In the genomic region with DNA sequence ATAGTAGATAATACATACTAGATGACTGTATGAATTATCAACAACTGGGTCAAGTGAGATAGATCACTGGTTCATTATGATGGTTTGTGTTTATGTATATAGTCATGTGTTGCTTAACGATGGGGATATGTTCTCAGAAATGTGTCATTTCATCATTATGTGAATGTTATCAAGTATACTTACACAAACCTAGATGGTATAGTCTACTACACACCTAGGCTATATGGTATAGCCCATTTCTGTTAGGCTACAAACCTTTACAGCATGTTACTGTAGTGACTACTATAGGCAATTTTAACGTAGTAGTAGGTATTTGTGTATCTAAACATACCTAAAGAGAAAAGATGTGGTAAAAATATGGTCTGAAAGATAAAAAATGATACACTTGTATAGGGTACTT, we compare ENCODE assay signal across 9 cellular contexts.
"Had no signal": no experiment of that assay in that cellular context is flagged by ENCODE, and none has a peak within 500 bp of the region (broad histone marks: within the 10 kb centered on the region; RNA-seq: fewer than 3 reads in every experiment).

No MANE protein-coding gene starts in this region.

- H3K9ac ChIP-seq: GM23248 had no signal

- H3K27ac ChIP-seq: GM23248 had no signal

- ATAC-seq: GM23338, HCT116 had no signal

- FAIRE-seq: H1 had no signal

- H3K4me1 Mint-ChIP-seq: GM23338, H9 had no signal

- H2AFZ ChIP-seq: GM23248, GM23338 had no signal

- H3K4me2 ChIP-seq: GM23338 had no signal

- H3K4me3 Mint-ChIP-seq: GM23338, H9, HFFc6 had no signal

- H3K27ac Mint-ChIP-seq: GM23338, HFFc6 had no signal

- DNase-seq: GM23248, GOT3, H7, H9, HCEC 1CT, HFFc6 had no signal

- H3K4me3 ChIP-seq: GM23248, GM23338 had no signal
